In the genomic region with DNA sequence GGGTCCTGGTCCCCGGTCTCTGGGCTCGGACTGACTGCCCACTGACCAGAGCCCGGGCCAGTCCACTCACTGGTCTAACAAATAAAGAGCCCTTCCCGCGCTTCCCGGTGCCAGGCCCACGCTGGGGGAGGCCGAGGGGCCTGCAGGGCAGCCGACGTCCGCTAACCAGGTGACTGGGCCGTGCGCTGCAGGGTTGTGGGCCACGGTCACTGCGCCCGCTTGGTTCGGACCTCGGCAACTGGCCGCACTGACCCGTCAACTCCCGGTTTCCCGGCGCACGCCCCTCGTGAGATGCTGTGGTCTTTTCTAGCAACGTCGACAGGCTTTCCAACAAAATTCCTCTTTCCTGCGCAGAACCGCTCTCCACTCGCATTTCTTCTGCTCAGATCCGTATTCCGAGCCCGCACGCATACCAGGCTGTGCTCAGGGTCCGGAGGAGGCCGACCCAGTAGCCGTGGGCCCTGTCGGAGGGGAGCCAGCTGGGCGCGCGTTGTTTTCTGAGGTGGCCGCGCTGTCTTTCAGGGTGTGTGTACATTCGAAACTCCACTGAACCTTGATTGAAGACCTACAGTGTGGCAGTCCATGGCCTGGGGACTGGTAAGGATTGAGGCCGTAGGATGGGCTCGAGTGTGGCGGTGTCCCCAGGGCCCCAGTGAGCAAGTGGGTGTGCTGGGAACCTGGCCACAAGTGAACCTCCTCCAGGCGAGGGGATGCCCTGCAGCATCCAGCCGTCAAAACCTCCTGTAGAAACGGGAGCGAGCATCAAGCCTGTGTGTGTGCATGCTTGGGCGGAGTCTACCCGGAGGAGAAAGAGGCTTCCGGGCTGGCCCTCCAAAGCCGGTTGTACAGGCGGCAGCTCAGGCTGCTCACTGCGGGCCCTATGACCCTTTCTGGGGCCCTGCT, we compare ENCODE assay signal across 8 cellular contexts. TPM values are rescaled to one million over a fixed set of nuclear protein-coding genes. Genes with fewer than 3 reads are reported as not detected.
DNase-seq lines count a peak whose midpoint lies in the region; ATAC-seq and TF ChIP-seq lines count a peak whose summit lies in the region.

No MANE protein-coding gene starts in this region.

- H4K20me1 ChIP-seq in OCI-LY3 (ENCODE audit: insufficient read depth, low read length), result peaks cover 31% of the 10 kb centered on the region

- no peaks in the 10 kb centered on the region for H3K9me3 Mint-ChIP-seq in activated CD8-positive, alpha-beta memory T cell treated with anti-CD3 and anti-CD28 coated beads, Interleukin-2, amount 10 ng/mL, durations not matched to agents 7 days and 5 days (ENCODE audit: low read depth)
- no peaks in the 10 kb centered on the region for H3K9me3 Mint-ChIP-seq in mesothelial cell of epicardium

- H3K4me3 Mint-ChIP-seq in activated CD8-positive, alpha-beta memory T cell treated with anti-CD3 and anti-CD28 coated beads, Interleukin-2, amount 10 ng/mL, durations not matched to agents 7 days and 5 days, result peak overlapping the region; percentile 66
- H3K4me3 Mint-ChIP-seq in mesothelial cell of epicardium, result peak overlapping the region; percentile 81

- H3K36me3 Mint-ChIP-seq in activated CD8-positive, alpha-beta memory T cell treated with anti-CD3 and anti-CD28 coated beads, Interleukin-2, amount 10 ng/mL, durations not matched to agents 7 days and 5 days, result peaks cover 16% of the 10 kb centered on the region
- H3K36me3 Mint-ChIP-seq in mesothelial cell of epicardium, result no peaks in the 10 kb centered on the region

- peak overlapping the region; percentile 83 for H3K9ac ChIP-seq in OCI-LY3 (ENCODE audit: low read length)
- peak overlapping the region in 1 of 2 donors; percentile 32 for H3K9ac ChIP-seq in duodenal mucosa (ENCODE audit: low read depth in 1 of 2, low read length in 2 of 2)

- H3K4me3 ChIP-seq in OCI-LY3 (ENCODE audit: low read length) (peak overlapping the region; percentile 90), duodenal mucosa (ENCODE audit: low read depth in 1 of 2, low read length in 2 of 2) (peak overlapping the region; percentile 40 to 50)

- CTCF ChIA-PET in activated CD8-positive, alpha-beta memory T cell treated with anti-CD3 and anti-CD28 coated beads, Interleukin-2, amount 10 ng/mL, durations not matched to agents 7 days and 5 days (lab: Charles Lee), result no interaction called here

- H3K4me2 ChIP-seq in OCI-LY3 (ENCODE audit: low read length), result peak overlapping the region; percentile 79

- no peak for DNase-seq in activated CD8-positive, alpha-beta memory T cell treated with anti-CD3 and anti-CD28 coated beads, Interleukin-2, amount 10 ng/mL, durations not matched to agents 7 days and 5 days
- no peak for DNase-seq in activated CD8-positive, alpha-beta memory T cell treated with anti-CD3 and anti-CD28 coated beads for 24 hours
- peak; percentile 21 to 41 for DNase-seq in mesothelial cell of epicardium (ENCODE audit: low spot score in 2 of 2, unreplicated experiment in 2 of 2)
- no peak for DNase-seq in NCI-H128 (lab: John Stamatoyannopoulos, UW; ENCODE audit: unreplicated experiment)

- no peaks in the 10 kb centered on the region for H3K36me3 ChIP-seq in OCI-LY3 (replicated peaks; ENCODE audit: low read depth, low read length)
- no peaks in the 10 kb centered on the region for H3K36me3 ChIP-seq in duodenal mucosa (ENCODE audit: control insufficient read depth in 1 of 2, insufficient read depth in 2 of 2, low read length in 2 of 2)

- H3K27me3 Mint-ChIP-seq in activated CD8-positive, alpha-beta memory T cell treated with anti-CD3 and anti-CD28 coated beads, Interleukin-2, amount 10 ng/mL, durations not matched to agents 7 days and 5 days, result no peaks in the 10 kb centered on the region
- no peaks in the 10 kb centered on the region for H3K27me3 Mint-ChIP-seq in mesothelial cell of epicardium (ENCODE audit: low read depth)

- peak overlapping the region; percentile 62 for H3K27ac Mint-ChIP-seq in activated CD8-positive, alpha-beta memory T cell treated with anti-CD3 and anti-CD28 coated beads, Interleukin-2, amount 10 ng/mL, durations not matched to agents 7 days and 5 days
- H3K27ac Mint-ChIP-seq in mesothelial cell of epicardium, result peak overlapping the region; percentile 94

- H3K27ac ChIP-seq in OCI-LY3 (ENCODE audit: low read length) (peak overlapping the region; percentile 28; the same call in 1 of the 2 replicates), duodenal mucosa (ENCODE audit: low read depth, low read length) (no peak overlapping the region)

- H3K27me3 ChIP-seq in OCI-LY3 (ENCODE audit: low read depth, low read length) (no peaks in the 10 kb centered on the region), duodenal mucosa (ENCODE audit: control insufficient read depth in 1 of 2, insufficient read depth in 2 of 2, low read length in 2 of 2) (no peaks in the 10 kb centered on the region)

- TF ChIP-seq CTCF in OCI-LY3 (IDR thresholded peaks at IDR 0.05; ENCODE audit: low read depth, low read length) (no peak), mesothelial cell of epicardium (IDR thresholded peaks at IDR 0.05; ENCODE audit: unreplicated experiment) (no peak)

- peaks cover 45% of the 10 kb centered on the region for H3K4me1 Mint-ChIP-seq in activated CD8-positive, alpha-beta memory T cell treated with anti-CD3 and anti-CD28 coated beads, Interleukin-2, amount 10 ng/mL, durations not matched to agents 7 days and 5 days
- H3K4me1 Mint-ChIP-seq in mesothelial cell of epicardium, result peaks cover 60% of the 10 kb centered on the region

- peaks cover 30% of the 10 kb centered on the region for H3K4me1 ChIP-seq in OCI-LY3 (ENCODE audit: low read length)
- peaks cover 36 to 37% of the 10 kb centered on the region in 2 donors for H3K4me1 ChIP-seq in duodenal mucosa (ENCODE audit: control insufficient read depth in 1 of 2, insufficient read depth in 2 of 2, low read length in 2 of 2)

- H2AFZ ChIP-seq in OCI-LY3 (ENCODE audit: low read depth, low read length), result peak overlapping the region; percentile 82

- ATAC-seq in activated CD8-positive, alpha-beta memory T cell treated with anti-CD3 and anti-CD28 coated beads, Interleukin-2, amount 10 ng/mL, durations not matched to agents 7 days and 5 days, result no peak
- ATAC-seq in HG03025 (IDR thresholded peaks at IDR 0.05; ENCODE audit: low FRiP score, unreplicated experiment), result no peak
- ATAC-seq in GM18909 (IDR thresholded peaks at IDR 0.05; ENCODE audit: poor library complexity, unreplicated experiment), result no peak

- peaks cover 64% of the 10 kb centered on the region for H3K79me2 ChIP-seq in OCI-LY3 (ENCODE audit: low read length)

- H3K9me3 ChIP-seq in OCI-LY3 (ENCODE audit: insufficient read depth, low read length) (no peaks in the 10 kb centered on the region), duodenal mucosa (ENCODE audit: control insufficient read depth in 1 of 2, low read length in 2 of 2) (no peaks in the 10 kb centered on the region)

RNA-seq across cellular contexts. Expression of a gene that starts 0.9 kb away (rescaled TPM):
- total RNA-seq in activated CD8-positive, alpha-beta memory T cell treated with anti-CD3 and anti-CD28 coated beads, Interleukin-2, amount 10 ng/mL, durations not matched to agents 7 days and 5 days, result 10 to 100 TPM; 38.7 to 54.5 TPM
- 256 to 266 TPM (median 266 TPM) in 3 replicates for total RNA-seq in mesothelial cell of epicardium

RNA-seq across cellular contexts. Expression of a gene that starts 1.9 kb away (rescaled TPM):
- 10 to 100 TPM; 12.9 to 15.5 TPM for total RNA-seq in activated CD8-positive, alpha-beta memory T cell treated with anti-CD3 and anti-CD28 coated beads, Interleukin-2, amount 10 ng/mL, durations not matched to agents 7 days and 5 days
- total RNA-seq in mesothelial cell of epicardium, result 12.7 to 13.0 TPM (median 12.9 TPM) in 3 replicates

RNA-seq across cellular contexts. Expression of a gene that starts 39.4 kb away (rescaled TPM):
- not detected for total RNA-seq in activated CD8-positive, alpha-beta memory T cell treated with anti-CD3 and anti-CD28 coated beads, Interleukin-2, amount 10 ng/mL, durations not matched to agents 7 days and 5 days
- 0.29 to 0.71 TPM (median 0.66 TPM) in 3 replicates for total RNA-seq in mesothelial cell of epicardium

Comparison
In these comparisons a context has a peak if more than half of its experiments do, and no peak if none do; other contexts are left out.
1. DNase-seq: peak in mesothelial cell of epicardium (2 of 2); none in activated CD8-positive, alpha-beta memory T cell treated with anti-CD3 and anti-CD28 coated beads, Interleukin-2, amount 10 ng/mL, durations not matched to agents 7 days and 5 days (single experiment), activated CD8-positive, alpha-beta memory T cell treated with anti-CD3 and anti-CD28 coated beads for 24 hours (single experiment) and NCI-H128 (single experiment).